In genomic region chr11:113048820-113049555, GRCh38 we compare ENCODE assay signal across 19 cellular contexts.
A peak's percentile ranks its signal among the peaks of the same experiment; 100 is the strongest.
DNase-seq lines count a peak whose midpoint lies in the region; ATAC-seq, FAIRE-seq and TF ChIP-seq lines count a peak whose summit lies in the region.
"Had no signal": no experiment of that assay in that cellular context is flagged by ENCODE, and none has a peak within 500 bp of the region (broad histone marks: within the 10 kb centered on the region; RNA-seq: fewer than 3 reads in every experiment).

No MANE protein-coding gene starts in this region.

- H3K27me3 Mint-ChIP-seq in MCF 10A (ENCODE audit: insufficient read depth, unreplicated experiment) (no peaks in the 10 kb centered on the region), astrocyte (ENCODE audit: low read depth, unreplicated experiment) (no peaks in the 10 kb centered on the region)
- H3K27me3 Mint-ChIP-seq: CD4-positive, CD25-positive, alpha-beta regulatory T cell; stimulated activated naive CD8-positive, alpha-beta T cell treated with anti-CD3 and anti-CD28 coated beads, Interleukin-15, amount 100 ng/mL, for 72 hours had no signal

- WGBS in heart right ventricle, 2 donors = 83 to 98% methylated on average over 2 of the region's 2 CpGs

- H3K9me3 ChIP-seq in breast epithelium (no peaks in the 10 kb centered on the region), astrocyte (ENCODE audit: insufficient read depth, low read depth, low read length) (no peaks in the 10 kb centered on the region), heart right ventricle (peaks cover 0 to 7% (median 0%) of the 10 kb centered on the region in 11 donors)
- H3K9me3 ChIP-seq: body of pancreas, upper lobe of right lung had no signal

- no peaks in the 10 kb centered on the region for H4K20me1 ChIP-seq in astrocyte (ENCODE audit: insufficient read depth, low read length)

- H3K27ac ChIP-seq in breast epithelium (no peak overlapping the region), astrocyte (ENCODE audit: low read depth, low read length) (no peak overlapping the region), heart right ventricle (no peak overlapping the region)
- H3K27ac ChIP-seq: body of pancreas, upper lobe of right lung had no signal

- ATAC-seq in heart right ventricle (no peak), GM18868 (IDR thresholded peaks at IDR 0.05; ENCODE audit: unreplicated experiment) (no peak)
- ATAC-seq: body of pancreas; K562; stimulated activated naive CD8-positive, alpha-beta T cell treated with anti-CD3 and anti-CD28 coated beads, Interleukin-15, amount 100 ng/mL, for 72 hours; upper lobe of right lung had no signal

- H3K4me3 Mint-ChIP-seq in MCF 10A (ENCODE audit: unreplicated experiment) = no peak overlapping the region
- H3K4me3 Mint-ChIP-seq in astrocyte (ENCODE audit: unreplicated experiment) = no peak overlapping the region
- H3K4me3 Mint-ChIP-seq: CD4-positive, CD25-positive, alpha-beta regulatory T cell; stimulated activated naive CD8-positive, alpha-beta T cell treated with anti-CD3 and anti-CD28 coated beads, Interleukin-15, amount 100 ng/mL, for 72 hours had no signal

- peaks cover 11% of the 10 kb centered on the region for H3K4me1 Mint-ChIP-seq in MCF 10A (ENCODE audit: insufficient read depth, unreplicated experiment)
- H3K4me1 Mint-ChIP-seq in astrocyte (ENCODE audit: low read depth, unreplicated experiment) = peaks cover 5% of the 10 kb centered on the region
- H3K4me1 Mint-ChIP-seq: CD4-positive, CD25-positive, alpha-beta regulatory T cell; stimulated activated naive CD8-positive, alpha-beta T cell treated with anti-CD3 and anti-CD28 coated beads, Interleukin-15, amount 100 ng/mL, for 72 hours had no signal

- DNase-seq in MCF 10A (ENCODE audit: unreplicated experiment) = peak; percentile 90
- DNase-seq in breast epithelium (ENCODE audit: low spot score in 2 of 2) = no peak
- DNase-seq in astrocyte (ENCODE audit: low read depth) = peak; percentile 61
- DNase-seq in fibroblast of the conjunctiva (ENCODE audit: low read depth) = peak; percentile 17
- DNase-seq in UCSD-AML1 (lab: John Stamatoyannopoulos, UW; ENCODE audit: unreplicated experiment) = no peak
- DNase-seq in heart right ventricle = no peak
- DNase-seq in activated gamma-delta T cell treated with Interleukin-2 at 50 U/mL for 16 hours = no peak
- DNase-seq: 8988T; activated CD4-positive, alpha-beta T cell treated with anti-CD3 and anti-CD28 coated beads for 4 hours; activated naive CD4-positive, alpha-beta T cell treated with Interleukin-2 at 50 U/mL for 16 hours; body of pancreas; CD4-positive, CD25-positive, alpha-beta regulatory T cell; SIG-M5; stimulated activated naive CD8-positive, alpha-beta T cell treated with anti-CD3 and anti-CD28 coated beads, Interleukin-15, amount 100 ng/mL, for 72 hours; T-helper 9 cell; upper lobe of right lung had no signal

- TF ChIP-seq CTCF in MCF 10A (IDR thresholded peaks at IDR 0.05; ENCODE audit: unreplicated experiment) (no peak), breast epithelium (IDR thresholded peaks at IDR 0.05) (no peak), astrocyte (IDR thresholded peaks at IDR 0.05; ENCODE audit: insufficient read depth, low read depth, low read length) (no peak), heart right ventricle (IDR thresholded peaks at IDR 0.05) (no peak)

- CTCF ChIA-PET in MCF 10A (lab: Yijun Ruan, JAX) = interaction anchor here (0.6 to 2.4 kb wide), 5 partner anchors 29 to 521 kb away, joined by 3 to 9 read pairs (median 3); no protein-coding TSS in a partner anchor

- H3K79me2 ChIP-seq in astrocyte (ENCODE audit: insufficient read depth, low read length) = no peaks in the 10 kb centered on the region

- H3K27me3 ChIP-seq in breast epithelium (no peaks in the 10 kb centered on the region), astrocyte (ENCODE audit: insufficient read depth, low read length) (no peaks in the 10 kb centered on the region), heart right ventricle (no peaks in the 10 kb centered on the region)
- H3K27me3 ChIP-seq: body of pancreas, dorsolateral prefrontal cortex, upper lobe of right lung had no signal

- H3K4me2 ChIP-seq in astrocyte (ENCODE audit: low read length) = no peak overlapping the region

- H2AFZ ChIP-seq in astrocyte (ENCODE audit: low read depth, low read length) = no peak overlapping the region

- H3K4me3 ChIP-seq in breast epithelium (no peak overlapping the region), astrocyte (ENCODE audit: insufficient read depth, low read depth, low read length) (no peak overlapping the region), heart right ventricle (no peak overlapping the region)
- H3K4me3 ChIP-seq: body of pancreas, dorsolateral prefrontal cortex, K562, upper lobe of right lung had no signal

- intact Hi-C loops in MCF 10A (cut with micrococcal nuclease) = no loop called here
- intact Hi-C loops in breast epithelium (cut with DNase I; ENCODE audit: low total_unique reads) = no loop called here
- intact Hi-C loops in heart right ventricle (cut with DNase I) = no loop called here

- POLR2A ChIA-PET in MCF 10A (lab: Yijun Ruan, JAX) = interaction anchor here (0.6 to 1.9 kb wide), 11 partner anchors 10 to 648 kb away, joined by 3 to 8 read pairs (median 3); no protein-coding TSS in a partner anchor

- no peak overlapping the region for H3K9ac ChIP-seq in astrocyte (ENCODE audit: low read length)

- BruUV-seq in MCF 10A (replicated peaks; lab: Mats Ljungman, UMichigan) = no TSS peak

- no peaks in the 10 kb centered on the region for H3K36me3 ChIP-seq in breast epithelium
- H3K36me3 ChIP-seq in astrocyte (ENCODE audit: insufficient read depth, low read length) = no peaks in the 10 kb centered on the region
- H3K36me3 ChIP-seq in heart right ventricle = no peaks in the 10 kb centered on the region
- H3K36me3 ChIP-seq: upper lobe of right lung had no signal

- H3K4me1 ChIP-seq in breast epithelium (no peaks in the 10 kb centered on the region), astrocyte (ENCODE audit: insufficient read depth, low read length) (peaks cover 5% of the 10 kb centered on the region), heart right ventricle (peaks cover 0 to 3% (median 0%) of the 10 kb centered on the region in 9 donors)
- H3K4me1 ChIP-seq: body of pancreas, upper lobe of right lung had no signal

- TF ChIP-seq POLR2A in breast epithelium (IDR thresholded peaks at IDR 0.05) = no peak

- H3K36me3 Mint-ChIP-seq in MCF 10A (ENCODE audit: insufficient read depth, unreplicated experiment) (no peaks in the 10 kb centered on the region), astrocyte (ENCODE audit: low read depth, unreplicated experiment) (no peaks in the 10 kb centered on the region)
- H3K36me3 Mint-ChIP-seq: CD4-positive, CD25-positive, alpha-beta regulatory T cell had no signal

- H3K9me3 Mint-ChIP-seq in MCF 10A (ENCODE audit: unreplicated experiment) = peaks cover 7% of the 10 kb centered on the region
- H3K9me3 Mint-ChIP-seq in astrocyte (ENCODE audit: unreplicated experiment) = peaks cover 4% of the 10 kb centered on the region

- H3K27ac Mint-ChIP-seq in MCF 10A (ENCODE audit: low read depth, unreplicated experiment) = no peak overlapping the region
- H3K27ac Mint-ChIP-seq in astrocyte (ENCODE audit: unreplicated experiment) = no peak overlapping the region
- H3K27ac Mint-ChIP-seq: CD4-positive, CD25-positive, alpha-beta regulatory T cell; stimulated activated naive CD8-positive, alpha-beta T cell treated with anti-CD3 and anti-CD28 coated beads, Interleukin-15, amount 100 ng/mL, for 72 hours had no signal

- no peak for FAIRE-seq in astrocyte (lab: Jason Lieb, UNC)
- FAIRE-seq: K562 had no signal

Comparison
In these comparisons a context has a peak if more than half of its experiments do, and no peak if none do; other contexts are left out.
1. DNase-seq: peak in MCF 10A (single experiment), astrocyte (single experiment) and fibroblast of the conjunctiva (single experiment); none in breast epithelium (0 of 2), UCSD-AML1 (single experiment), heart right ventricle (0 of 2) and activated gamma-delta T cell treated with Interleukin-2 at 50 U/mL for 16 hours (single experiment).